In genomic region chr17:17818088-17818526, GRCh38 we compare ENCODE assay signal across 2 cellular contexts.
TF ChIP-seq lines count a peak whose summit lies in the region.

No MANE protein-coding gene starts in this region.

TF ChIP-seq in HEK293, 187 proteins besides CTCF, POLR2A, EP300 and RAD21:
- TF ChIP-seq PATZ1 (tag by site-specific recombination; IDR thresholded peaks at IDR 0.05) (0 out of 2 replicates have a peak, but pooled peaks have one; percentile 23), KLF17 (tag by site-specific recombination; IDR thresholded peaks at IDR 0.05) (0 out of 2 replicates have a peak, but pooled peaks have one; percentile 17), SP3 (tag by site-specific recombination; IDR thresholded peaks at IDR 0.05) (0 out of 2 replicates have a peak, but pooled peaks have one; percentile 36), KLF1 (tag by site-specific recombination; IDR thresholded peaks at IDR 0.05) (0 out of 2 replicates have a peak, but pooled peaks have one; percentile 17), KLF8 (tag by site-specific recombination; IDR thresholded peaks at IDR 0.05) (0 out of 2 replicates have a peak, but pooled peaks have one; percentile 30), ZNF600 (tag by site-specific recombination; IDR thresholded peaks at IDR 0.05) (0 out of 2 replicates have a peak, but pooled peaks have one; percentile 9), ZNF623 (tag by site-specific recombination; IDR thresholded peaks at IDR 0.05) (peak; percentile 97), KLF16 (tag by site-specific recombination; IDR thresholded peaks at IDR 0.05) (no peak), KLF9 (tag by site-specific recombination; IDR thresholded peaks at IDR 0.05; ENCODE audit: low read depth) (peak; percentile 44; the same call in 1 of the 2 replicates), ZBTB17 (tag by site-specific recombination; IDR thresholded peaks at IDR 0.05) (peak; percentile 36; the same call in 1 of the 2 replicates), SP2 (tag by site-specific recombination; IDR thresholded peaks at IDR 0.05) (peak; percentile 25; the same call in 1 of the 2 replicates)
- TF ChIP-seq, protein P1, sequence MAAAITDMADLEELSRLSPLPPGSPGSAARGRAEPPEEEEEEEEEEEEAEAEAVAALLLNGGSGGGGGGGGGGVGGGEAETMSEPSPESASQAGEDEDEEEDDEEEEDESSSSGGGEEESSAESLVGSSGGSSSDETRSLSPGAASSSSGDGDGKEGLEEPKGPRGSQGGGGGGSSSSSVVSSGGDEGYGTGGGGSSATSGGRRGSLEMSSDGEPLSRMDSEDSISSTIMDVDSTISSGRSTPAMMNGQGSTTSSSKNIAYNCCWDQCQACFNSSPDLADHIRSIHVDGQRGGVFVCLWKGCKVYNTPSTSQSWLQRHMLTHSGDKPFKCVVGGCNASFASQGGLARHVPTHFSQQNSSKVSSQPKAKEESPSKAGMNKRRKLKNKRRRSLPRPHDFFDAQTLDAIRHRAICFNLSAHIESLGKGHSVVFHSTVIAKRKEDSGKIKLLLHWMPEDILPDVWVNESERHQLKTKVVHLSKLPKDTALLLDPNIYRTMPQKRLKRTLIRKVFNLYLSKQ (tag by site-specific recombination; IDR thresholded peaks at IDR 0.05; ENCODE audit: borderline replicate concordance) = no peak
- TF ChIP-seq, protein P2, sequence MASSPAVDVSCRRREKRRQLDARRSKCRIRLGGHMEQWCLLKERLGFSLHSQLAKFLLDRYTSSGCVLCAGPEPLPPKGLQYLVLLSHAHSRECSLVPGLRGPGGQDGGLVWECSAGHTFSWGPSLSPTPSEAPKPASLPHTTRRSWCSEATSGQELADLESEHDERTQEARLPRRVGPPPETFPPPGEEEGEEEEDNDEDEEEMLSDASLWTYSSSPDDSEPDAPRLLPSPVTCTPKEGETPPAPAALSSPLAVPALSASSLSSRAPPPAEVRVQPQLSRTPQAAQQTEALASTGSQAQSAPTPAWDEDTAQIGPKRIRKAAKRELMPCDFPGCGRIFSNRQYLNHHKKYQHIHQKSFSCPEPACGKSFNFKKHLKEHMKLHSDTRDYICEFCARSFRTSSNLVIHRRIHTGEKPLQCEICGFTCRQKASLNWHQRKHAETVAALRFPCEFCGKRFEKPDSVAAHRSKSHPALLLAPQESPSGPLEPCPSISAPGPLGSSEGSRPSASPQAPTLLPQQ (tag by site-specific recombination; IDR thresholded peaks at IDR 0.05) = no peak

TF ChIP-seq in GM12878, 131 proteins besides CTCF, POLR2A, EP300 and RAD21:
- TF ChIP-seq STAT3 (IDR thresholded peaks at IDR 0.05; ENCODE audit: low read depth, low read length) (no peak), USF1 (IDR thresholded peaks at IDR 0.05; ENCODE audit: borderline replicate concordance, extremely low read length, insufficient read depth, low read depth, low read length) (no peak), ZNF622 (IDR thresholded peaks at IDR 0.05) (no peak), HDAC6 (IDR thresholded peaks at IDR 0.05; ENCODE audit: unreplicated experiment) (no peak), CBX5 (IDR thresholded peaks at IDR 0.05; ENCODE audit: low read depth) (no peak), SREBF2 (IDR thresholded peaks at IDR 0.05; ENCODE audit: low read length) (no peak), EED (IDR thresholded peaks at IDR 0.05; ENCODE audit: low read depth) (no peak), SUPT20H (IDR thresholded peaks at IDR 0.05; ENCODE audit: borderline replicate concordance, control insufficient read depth, low read depth, low read length) (no peak), CEBPB (IDR thresholded peaks at IDR 0.05; ENCODE audit: borderline replicate concordance in 1 of 2, low read depth in 2 of 2, low read length in 2 of 2) (no peak), MTA3 (IDR thresholded peaks at IDR 0.05; ENCODE audit: borderline replicate concordance, low read length) (no peak), TCF3 (IDR thresholded peaks at IDR 0.05; ENCODE audit: borderline replicate concordance, insufficient read depth, low read depth, low read length) (no peak), ZBED1 (IDR thresholded peaks at IDR 0.05; ENCODE audit: borderline replicate concordance) (no peak)
- TF ChIP-seq, protein P3, sequence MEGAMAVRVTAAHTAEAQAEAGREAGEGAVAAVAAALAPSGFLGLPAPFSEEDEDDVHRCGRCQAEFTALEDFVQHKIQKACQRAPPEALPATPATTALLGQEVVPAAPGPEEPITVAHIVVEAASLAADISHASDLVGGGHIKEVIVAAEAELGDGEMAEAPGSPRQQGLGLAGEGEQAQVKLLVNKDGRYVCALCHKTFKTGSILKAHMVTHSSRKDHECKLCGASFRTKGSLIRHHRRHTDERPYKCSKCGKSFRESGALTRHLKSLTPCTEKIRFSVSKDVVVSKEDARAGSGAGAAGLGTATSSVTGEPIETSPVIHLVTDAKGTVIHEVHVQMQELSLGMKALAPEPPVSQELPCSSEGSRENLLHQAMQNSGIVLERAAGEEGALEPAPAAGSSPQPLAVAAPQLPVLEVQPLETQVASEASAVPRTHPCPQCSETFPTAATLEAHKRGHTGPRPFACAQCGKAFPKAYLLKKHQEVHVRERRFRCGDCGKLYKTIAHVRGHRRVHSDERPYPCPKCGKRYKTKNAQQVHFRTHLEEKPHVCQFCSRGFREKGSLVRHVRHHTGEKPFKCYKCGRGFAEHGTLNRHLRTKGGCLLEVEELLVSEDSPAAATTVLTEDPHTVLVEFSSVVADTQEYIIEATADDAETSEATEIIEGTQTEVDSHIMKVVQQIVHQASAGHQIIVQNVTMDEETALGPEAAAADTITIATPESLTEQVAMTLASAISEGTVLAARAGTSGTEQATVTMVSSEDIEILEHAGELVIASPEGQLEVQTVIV (IDR thresholded peaks at IDR 0.05; ENCODE audit: borderline replicate concordance, partially characterized antibody) = no peak
TF ChIP-seq in GM12878: peak in this region for 0.
